14 cellular contexts compared by ENCODE assay signal in genomic region chr6:131685266-131685780, GRCh38. TPM values are rescaled to one million over a fixed set of nuclear protein-coding genes. Genes with fewer than 3 reads are reported as not detected.
A peak's percentile ranks its signal among the peaks of the same experiment; 100 is the strongest.
DNase-seq lines count a peak whose midpoint lies in the region; ATAC-seq, FAIRE-seq and TF ChIP-seq lines count a peak whose summit lies in the region.
"Had no signal": no experiment of that assay in that cellular context is flagged by ENCODE, and none has a peak within 500 bp of the region (broad histone marks: within the 10 kb centered on the region; RNA-seq: fewer than 3 reads in every experiment).

No MANE protein-coding gene starts in this region.

- H3K4me3 ChIP-seq in coronary artery (no peak overlapping the region), kidney (ENCODE audit: low read length in 2 of 2) (no peak overlapping the region)

- TF ChIP-seq POLR2A in GM18505 (IDR thresholded peaks at IDR 0.05; ENCODE audit: borderline replicate concordance, extremely low read depth, insufficient read depth, insufficient read length): no peak

- H3K9me3 Mint-ChIP-seq in activated B cell treated with CpG ODN at 0.5 μM for 24 hours (no peaks in the 10 kb centered on the region), T-cell (no peaks in the 10 kb centered on the region)

- H3K27me3 Mint-ChIP-seq in activated B cell treated with CpG ODN at 0.5 μM for 24 hours (no peaks in the 10 kb centered on the region), T-cell (no peaks in the 10 kb centered on the region)

- H3K4me1 Mint-ChIP-seq in activated B cell treated with CpG ODN at 0.5 μM for 24 hours: peaks cover 70% of the 10 kb centered on the region
- peaks cover 0 to 8% (median 0%) of the 10 kb centered on the region in 3 donors for H3K4me1 Mint-ChIP-seq in T-cell

- H3K4me1 ChIP-seq in kidney (ENCODE audit: control insufficient read depth in 1 of 2, insufficient read depth in 1 of 2, low read depth in 1 of 2, low read length in 2 of 2): no peaks in the 10 kb centered on the region

- CTCF ChIA-PET in activated B cell treated with CpG ODN at 0.5 μM for 24 hours (lab: Charles Lee) (interaction anchor here (1.9 kb wide), 2 partner anchors 10 to 57 kb away, joined by 6 to 14 read pairs; partner anchors contain the start of gene MED23), T-cell (lab: Charles Lee) (interaction anchor here in 1 of 2 donors (0.6 to 1.2 kb wide), 2 partner anchors 13 to 39 kb away, joined by 3 to 4 read pairs; no protein-coding TSS in a partner anchor)

- DNase-seq in activated B cell treated with CpG ODN at 0.5 μM for 24 hours (no peak), coronary artery (ENCODE audit: low spot score) (no peak), T-cell (no peak), cardiac septum (ENCODE audit: low spot score) (no peak), kidney (no peak)
- DNase-seq: activated CD8-positive, alpha-beta memory T cell treated with anti-CD3 and anti-CD28 coated beads for 24 hours; stimulated activated CD4-positive, alpha-beta T cell treated with anti-CD3 and anti-CD28 coated beads, Interleukin-4, amount 100 ng/mL, for 24 hours; trophoblast cell had no signal

- no peak for TF ChIP-seq CTCF in activated B cell treated with CpG ODN at 0.5 μM for 24 hours (IDR thresholded peaks at IDR 0.05)
- TF ChIP-seq CTCF in coronary artery (IDR thresholded peaks at IDR 0.05): no peak
- TF ChIP-seq CTCF in kidney (IDR thresholded peaks at IDR 0.05; ENCODE audit: borderline replicate concordance, extremely low read depth, insufficient read depth): no peak

- no peaks in the 10 kb centered on the region for H3K36me3 Mint-ChIP-seq in activated B cell treated with CpG ODN at 0.5 μM for 24 hours (ENCODE audit: low read depth)
- peaks cover 3% of the 10 kb centered on the region for H3K36me3 Mint-ChIP-seq in T-cell

- POLR2A ChIA-PET in activated B cell treated with CpG ODN at 0.5 μM for 24 hours (lab: Charles Lee): interaction anchor here (0.5 to 1.2 kb wide), 5 partner anchors 9 to 448 kb away, joined by 3 to 7 read pairs (median 3); partner anchors contain the start of gene MED23
- POLR2A ChIA-PET in T-cell (lab: Charles Lee): no interaction called here

- FAIRE-seq in kidney (lab: Jason Lieb, UNC): no peak
- FAIRE-seq: bronchial epithelial cell had no signal

- H3K9me3 ChIP-seq in kidney (ENCODE audit: control insufficient read depth in 1 of 2, low read length in 2 of 2): no peaks in the 10 kb centered on the region

- peak overlapping the region; percentile 53 for H3K27ac Mint-ChIP-seq in activated B cell treated with CpG ODN at 0.5 μM for 24 hours
- H3K27ac Mint-ChIP-seq in T-cell: no peak overlapping the region

- peak overlapping the region; percentile 32 for H3K4me3 Mint-ChIP-seq in activated B cell treated with CpG ODN at 0.5 μM for 24 hours
- no peak overlapping the region for H3K4me3 Mint-ChIP-seq in T-cell

- peaks cover 0 to 4% of the 10 kb centered on the region in 2 donors for H3K36me3 ChIP-seq in kidney (ENCODE audit: control insufficient read depth in 1 of 2, insufficient read depth in 2 of 2, low read length in 2 of 2)

- no peak overlapping the region for H3K9ac ChIP-seq in kidney (ENCODE audit: low read length in 2 of 2)

- ATAC-seq in GM18505 (IDR thresholded peaks at IDR 0.05; ENCODE audit: unreplicated experiment) (peak; percentile 56), GM19455 (IDR thresholded peaks at IDR 0.05; ENCODE audit: unreplicated experiment) (peak; percentile 59), HG02938 (IDR thresholded peaks at IDR 0.05; ENCODE audit: unreplicated experiment) (peak; percentile 61), activated B cell treated with CpG ODN at 0.5 μM for 24 hours (ENCODE audit: low read depth) (peak; percentile 68), T-cell (replicated peaks in 1 of 4) (no peak)

- intact Hi-C loops in activated B cell treated with CpG ODN at 0.5 μM for 24 hours (cut with micrococcal nuclease) (loop anchor here (5.0 to 10.0 kb wide), 7 partner anchors 447 to 1127 kb away; partner anchors contain the start of genes AKAP7, EPB41L2 and RPS12), cardiac septum (cut with DNase I) (no loop called here), kidney (cut with DNase I) (no loop called here)

- no peak overlapping the region for H3K27ac ChIP-seq in coronary artery
- no peak overlapping the region for H3K27ac ChIP-seq in kidney (ENCODE audit: low read depth in 2 of 2, low read length in 2 of 2)

RNA-seq across cellular contexts. Expression of gene OR2A4, which starts 15.9 kb away (rescaled TPM):
- total RNA-seq in activated B cell treated with CpG ODN at 0.5 μM for 24 hours: not detected in 2 replicates
- not detected for total RNA-seq in T-cell
- 0.13 TPM for total RNA-seq in cardiac septum
- total RNA-seq in kidney: not detected
- not detected for polyA plus RNA-seq in kidney (ENCODE audit: insufficient read depth, low read depth, low replicate concordance)
- total RNA-seq: kidney epithelial cell, osteocyte had no signal

RNA-seq across cellular contexts. Expression of gene CTAGE9, which starts 25.5 kb away (rescaled TPM):
- total RNA-seq in activated B cell treated with CpG ODN at 0.5 μM for 24 hours: not detected in 2 replicates
- not detected for total RNA-seq in T-cell
- not detected for total RNA-seq in cardiac septum
- total RNA-seq in kidney: not detected
- polyA plus RNA-seq in kidney (ENCODE audit: insufficient read depth, low read depth, low replicate concordance): not detected
- total RNA-seq: bronchial epithelial cell, kidney epithelial cell, osteocyte had no signal

RNA-seq across cellular contexts. Expression of gene ENPP3, which starts 48.2 kb away (rescaled TPM):
- total RNA-seq in activated B cell treated with CpG ODN at 0.5 μM for 24 hours (0.07 and 0.29 TPM in 2 replicates), T-cell (under 1 TPM; 0.30 to 0.68 (median 0.53) TPM), cardiac septum (0.16 TPM), kidney (2.0 TPM)
- 2.5 TPM for polyA plus RNA-seq in kidney (ENCODE audit: insufficient read depth, low read depth, low replicate concordance)
- total RNA-seq: bronchial epithelial cell, kidney epithelial cell, osteocyte had no signal

RNA-seq across cellular contexts. Expression of gene MED23, which starts 57.3 kb away (rescaled TPM):
- total RNA-seq in activated B cell treated with CpG ODN at 0.5 μM for 24 hours (45.3 and 51.0 TPM in 2 replicates), T-cell (10 to 100 TPM; 45.6 to 64.5 (median 46.6) TPM), cardiac septum (12.3 TPM), kidney (27.4 TPM)
- polyA plus RNA-seq in kidney (ENCODE audit: insufficient read depth, low read depth, low replicate concordance): 7.7 TPM

Comparison
In these comparisons a context has a peak if more than half of its experiments do, and no peak if none do; other contexts are left out.
1. ATAC-seq: peak in GM18505 (single experiment), GM19455 (single experiment), HG02938 (single experiment) and activated B cell treated with CpG ODN at 0.5 μM for 24 hours (single experiment); none in T-cell (0 of 4).